In the genomic region with DNA sequence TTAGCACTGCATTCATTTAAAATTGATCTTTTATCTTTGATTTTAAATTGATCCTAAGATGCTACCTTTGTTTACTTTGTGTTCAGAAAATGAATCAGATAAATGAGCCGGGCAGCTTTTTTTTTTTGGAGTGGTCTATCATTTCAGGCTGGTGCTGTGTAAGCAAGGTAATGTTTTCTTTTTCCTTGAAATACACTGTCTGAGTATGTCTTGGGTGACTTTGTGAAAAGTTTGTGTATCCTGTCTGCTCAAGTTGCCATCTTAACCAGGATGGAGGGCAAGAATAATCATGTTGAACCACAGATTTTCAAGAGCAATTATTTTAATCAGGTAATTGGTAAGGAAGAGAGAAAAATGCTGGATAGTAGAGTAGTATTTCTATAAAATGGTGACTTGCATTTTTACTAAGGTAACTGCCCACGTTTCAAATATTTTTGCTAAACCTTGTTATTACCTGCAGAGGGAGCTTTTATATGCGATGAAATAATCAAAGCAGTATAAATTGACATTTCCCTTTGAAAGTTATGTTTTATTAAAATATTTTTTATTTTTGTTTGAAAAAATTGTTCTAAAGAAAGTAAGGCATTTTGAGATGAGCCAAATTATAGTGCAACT, we compare ENCODE assay signal across 1 cellular context.
TF ChIP-seq lines count a peak whose summit lies in the region.

No MANE protein-coding gene starts in this region.

TF ChIP-seq in GM23338, 12 proteins besides CTCF, POLR2A, EP300 and RAD21 (continued from another document):
- TF ChIP-seq, protein P1, sequence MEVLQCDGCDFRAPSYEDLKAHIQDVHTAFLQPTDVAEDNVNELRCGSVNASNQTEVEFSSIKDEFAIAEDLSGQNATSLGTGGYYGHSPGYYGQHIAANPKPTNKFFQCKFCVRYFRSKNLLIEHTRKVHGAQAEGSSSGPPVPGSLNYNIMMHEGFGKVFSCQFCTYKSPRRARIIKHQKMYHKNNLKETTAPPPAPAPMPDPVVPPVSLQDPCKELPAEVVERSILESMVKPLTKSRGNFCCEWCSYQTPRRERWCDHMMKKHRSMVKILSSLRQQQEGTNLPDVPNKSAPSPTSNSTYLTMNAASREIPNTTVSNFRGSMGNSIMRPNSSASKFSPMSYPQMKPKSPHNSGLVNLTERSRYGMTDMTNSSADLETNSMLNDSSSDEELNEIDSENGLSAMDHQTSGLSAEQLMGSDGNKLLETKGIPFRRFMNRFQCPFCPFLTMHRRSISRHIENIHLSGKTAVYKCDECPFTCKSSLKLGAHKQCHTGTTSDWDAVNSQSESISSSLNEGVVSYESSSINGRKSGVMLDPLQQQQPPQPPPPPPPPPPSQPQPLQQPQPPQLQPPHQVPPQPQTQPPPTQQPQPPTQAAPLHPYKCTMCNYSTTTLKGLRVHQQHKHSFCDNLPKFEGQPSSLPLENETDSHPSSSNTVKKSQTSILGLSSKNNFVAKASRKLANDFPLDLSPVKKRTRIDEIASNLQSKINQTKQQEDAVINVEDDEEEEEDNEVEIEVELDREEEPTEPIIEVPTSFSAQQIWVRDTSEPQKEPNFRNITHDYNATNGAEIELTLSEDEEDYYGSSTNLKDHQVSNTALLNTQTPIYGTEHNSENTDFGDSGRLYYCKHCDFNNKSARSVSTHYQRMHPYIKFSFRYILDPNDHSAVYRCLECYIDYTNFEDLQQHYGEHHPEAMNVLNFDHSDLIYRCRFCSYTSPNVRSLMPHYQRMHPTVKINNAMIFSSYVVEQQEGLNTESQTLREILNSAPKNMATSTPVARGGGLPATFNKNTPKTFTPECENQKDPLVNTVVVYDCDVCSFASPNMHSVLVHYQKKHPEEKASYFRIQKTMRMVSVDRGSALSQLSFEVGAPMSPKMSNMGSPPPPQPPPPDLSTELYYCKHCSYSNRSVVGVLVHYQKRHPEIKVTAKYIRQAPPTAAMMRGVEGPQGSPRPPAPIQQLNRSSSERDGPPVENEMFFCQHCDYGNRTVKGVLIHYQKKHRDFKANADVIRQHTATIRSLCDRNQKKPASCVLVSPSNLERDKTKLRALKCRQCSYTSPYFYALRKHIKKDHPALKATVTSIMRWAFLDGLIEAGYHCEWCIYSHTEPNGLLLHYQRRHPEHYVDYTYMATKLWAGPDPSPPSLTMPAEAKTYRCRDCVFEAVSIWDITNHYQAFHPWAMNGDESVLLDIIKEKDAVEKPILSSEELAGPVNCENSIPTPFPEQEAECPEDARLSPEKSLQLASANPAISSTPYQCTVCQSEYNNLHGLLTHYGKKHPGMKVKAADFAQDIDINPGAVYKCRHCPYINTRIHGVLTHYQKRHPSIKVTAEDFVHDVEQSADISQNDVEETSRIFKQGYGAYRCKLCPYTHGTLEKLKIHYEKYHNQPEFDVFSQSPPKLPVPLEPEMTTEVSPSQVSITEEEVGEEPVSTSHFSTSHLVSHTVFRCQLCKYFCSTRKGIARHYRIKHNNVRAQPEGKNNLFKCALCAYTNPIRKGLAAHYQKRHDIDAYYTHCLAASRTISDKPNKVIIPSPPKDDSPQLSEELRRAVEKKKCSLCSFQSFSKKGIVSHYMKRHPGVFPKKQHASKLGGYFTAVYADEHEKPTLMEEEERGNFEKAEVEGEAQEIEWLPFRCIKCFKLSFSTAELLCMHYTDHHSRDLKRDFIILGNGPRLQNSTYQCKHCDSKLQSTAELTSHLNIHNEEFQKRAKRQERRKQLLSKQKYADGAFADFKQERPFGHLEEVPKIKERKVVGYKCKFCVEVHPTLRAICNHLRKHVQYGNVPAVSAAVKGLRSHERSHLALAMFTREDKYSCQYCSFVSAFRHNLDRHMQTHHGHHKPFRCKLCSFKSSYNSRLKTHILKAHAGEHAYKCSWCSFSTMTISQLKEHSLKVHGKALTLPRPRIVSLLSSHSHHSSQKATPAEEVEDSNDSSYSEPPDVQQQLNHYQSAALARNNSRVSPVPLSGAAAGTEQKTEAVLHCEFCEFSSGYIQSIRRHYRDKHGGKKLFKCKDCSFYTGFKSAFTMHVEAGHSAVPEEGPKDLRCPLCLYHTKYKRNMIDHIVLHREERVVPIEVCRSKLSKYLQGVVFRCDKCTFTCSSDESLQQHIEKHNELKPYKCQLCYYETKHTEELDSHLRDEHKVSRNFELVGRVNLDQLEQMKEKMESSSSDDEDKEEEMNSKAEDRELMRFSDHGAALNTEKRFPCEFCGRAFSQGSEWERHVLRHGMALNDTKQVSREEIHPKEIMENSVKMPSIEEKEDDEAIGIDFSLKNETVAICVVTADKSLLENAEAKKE (CRISPR knock-in tag; IDR thresholded peaks at IDR 0.05) = no peak
- no peak for TF ChIP-seq ZNF331 (CRISPR knock-in tag; IDR thresholded peaks at IDR 0.05; ENCODE audit: low read depth)
- TF ChIP-seq CREB1 (CRISPR knock-in tag; IDR thresholded peaks at IDR 0.05; ENCODE audit: low read depth) = no peak
TF ChIP-seq in GM23338: peak in this region for 0.
